10 cellular contexts compared by ENCODE assay signal in genomic region chr16:8655184-8655717, GRCh38. TPM values are rescaled to one million over a fixed set of nuclear protein-coding genes. Genes with fewer than 3 reads are reported as not detected.
A peak's percentile ranks its signal among the peaks of the same experiment; 100 is the strongest.
DNase-seq lines count a peak whose midpoint lies in the region; ATAC-seq, FAIRE-seq and TF ChIP-seq lines count a peak whose summit lies in the region.
"Had no signal": no experiment of that assay in that cellular context is flagged by ENCODE, and none has a peak within 500 bp of the region (broad histone marks: within the 10 kb centered on the region; RNA-seq: fewer than 3 reads in every experiment).

No MANE protein-coding gene starts in this region.

- H3K4me1 Mint-ChIP-seq in activated CD8-positive, alpha-beta T cell treated with anti-CD3 and anti-CD28 coated beads for 36 hours (ENCODE audit: low read depth): peaks cover 13% of the 10 kb centered on the region
- H3K4me1 Mint-ChIP-seq: natural killer cell had no signal

- H3K36me3 Mint-ChIP-seq in activated CD8-positive, alpha-beta T cell treated with anti-CD3 and anti-CD28 coated beads for 36 hours (ENCODE audit: low read depth): no peaks in the 10 kb centered on the region
- H3K36me3 Mint-ChIP-seq: natural killer cell had no signal

- TF ChIP-seq POLR2A in tibial nerve (IDR thresholded peaks at IDR 0.05): no peak

- H3K4me3 ChIP-seq in tibial nerve: no peak overlapping the region

- TF ChIP-seq RAD21 in Ishikawa (IDR thresholded peaks at IDR 0.05; ENCODE audit: low read depth): peak; percentile 50

- FAIRE-seq in frontal cortex (lab: Jason Lieb, UNC): no peak
- FAIRE-seq: TTC549 had no signal

- no peak overlapping the region for H3K4me3 Mint-ChIP-seq in activated CD8-positive, alpha-beta T cell treated with anti-CD3 and anti-CD28 coated beads for 36 hours
- H3K4me3 Mint-ChIP-seq: natural killer cell had no signal

- CTCF ChIA-PET in activated CD8-positive, alpha-beta T cell treated with anti-CD3 and anti-CD28 coated beads for 36 hours (lab: Charles Lee): interaction anchor here (1.1 to 1.6 kb wide), 4 partner anchors 10 to 142 kb away, joined by 4 to 6 read pairs (median 5); partner anchors contain the start of genes PMM2 and TMEM186

- POLR2A ChIA-PET in activated CD8-positive, alpha-beta T cell treated with anti-CD3 and anti-CD28 coated beads for 36 hours (lab: Charles Lee): interaction anchor here (0.9 kb wide), 1 partner anchor 213 kb away, joined by 3 read pairs; no protein-coding TSS in a partner anchor

- H3K36me3 ChIP-seq in tibial nerve: peaks cover 0 to 14% (median 0%) of the 10 kb centered on the region in 3 donors

- peak; percentile 3 for DNase-seq in GM04504 (ENCODE audit: low read depth)
- peak; percentile 65 for DNase-seq in activated CD8-positive, alpha-beta T cell treated with anti-CD3 and anti-CD28 coated beads for 36 hours
- DNase-seq in left colon: peak in 1 of 2 donors; percentile 53
- no peak for DNase-seq in activated gamma-delta T cell (lab: John Stamatoyannopoulos, UW)
- no peak for DNase-seq in tibial nerve (ENCODE audit: low spot score in 2 of 2)
- no peak for DNase-seq in frontal cortex (ENCODE audit: low spot score in 2 of 2)
- DNase-seq: natural killer cell had no signal

- WGBS in tibial nerve, 2 donors: 88 to 100% methylated on average over 1 of the region's 1 CpG

- no peaks in the 10 kb centered on the region for H3K9me3 Mint-ChIP-seq in activated CD8-positive, alpha-beta T cell treated with anti-CD3 and anti-CD28 coated beads for 36 hours
- H3K9me3 Mint-ChIP-seq: natural killer cell had no signal

- no peaks in the 10 kb centered on the region for H3K27me3 Mint-ChIP-seq in activated CD8-positive, alpha-beta T cell treated with anti-CD3 and anti-CD28 coated beads for 36 hours

- TF ChIP-seq EP300 in Ishikawa (IDR thresholded peaks at IDR 0.05; ENCODE audit: borderline replicate concordance) (no peak), tibial nerve (IDR thresholded peaks at IDR 0.05) (no peak)

- H3K9me3 ChIP-seq in tibial nerve: no peaks in the 10 kb centered on the region

- no peaks in the 10 kb centered on the region for H3K27me3 ChIP-seq in tibial nerve

- intact Hi-C loops in activated CD8-positive, alpha-beta T cell treated with anti-CD3 and anti-CD28 coated beads for 36 hours (cut with micrococcal nuclease): loop anchor here (5.0 kb wide), 3 partner anchors 88 to 227 kb away; partner anchors contain the start of genes LITAFD, PMM2 and TMEM186
- intact Hi-C loops in left colon (cut with DNase I, micrococcal nuclease): no loop called here

- TF ChIP-seq CTCF in activated CD8-positive, alpha-beta T cell treated with anti-CD3 and anti-CD28 coated beads for 36 hours (IDR thresholded peaks at IDR 0.05): peak; percentile 33
- peak in 1 of 5 experiments; percentile 22 for TF ChIP-seq CTCF in tibial nerve (IDR thresholded peaks at IDR 0.05)

- ATAC-seq in GM19463 (IDR thresholded peaks at IDR 0.05; ENCODE audit: unreplicated experiment) (peak; percentile 79), left colon (peak; percentile 83)
- ATAC-seq in activated CD8-positive, alpha-beta T cell treated with anti-CD3 and anti-CD28 coated beads for 36 hours: peak; percentile 87

- H3K27ac Mint-ChIP-seq in activated CD8-positive, alpha-beta T cell treated with anti-CD3 and anti-CD28 coated beads for 36 hours: no peak overlapping the region
- H3K27ac Mint-ChIP-seq: natural killer cell had no signal

- no peaks in the 10 kb centered on the region for H3K4me1 ChIP-seq in tibial nerve

- no peak overlapping the region for H3K27ac ChIP-seq in tibial nerve

TF ChIP-seq in Ishikawa, 13 proteins besides CTCF, POLR2A, EP300 and RAD21:
- TF ChIP-seq YY1 (IDR thresholded peaks at IDR 0.05; ENCODE audit: low read depth) (no peak), TCF12 (IDR thresholded peaks at IDR 0.05; ENCODE audit: low read depth) (no peak), CREB1 (IDR thresholded peaks at IDR 0.05; ENCODE audit: low read depth) (no peak), TAF1 (IDR thresholded peaks at IDR 0.05; ENCODE audit: low read depth) (no peak), TEAD4 (IDR thresholded peaks at IDR 0.05) (no peak), NFIC (IDR thresholded peaks at IDR 0.05) (no peak), USF1 (IDR thresholded peaks at IDR 0.05) (no peak), MAX (IDR thresholded peaks at IDR 0.05) (no peak), CEBPB (IDR thresholded peaks at IDR 0.05) (no peak)

RNA-seq across cellular contexts. Expression of gene ABAT, which starts 19.2 kb away (rescaled TPM):
- total RNA-seq in activated CD8-positive, alpha-beta T cell treated with anti-CD3 and anti-CD28 coated beads for 36 hours: 1 to 10 TPM; 5.1 TPM
- total RNA-seq in left colon (10 to 100 TPM in 1 of 2 donors, 1 to 10 TPM in 1; 9.2 to 24.2 TPM), tibial nerve (10 to 100 TPM in 3 of 4 donors, 1 to 10 TPM in 1; 9.6 to 24.0 (median 21.3) TPM), frontal cortex (110 TPM)

RNA-seq across cellular contexts. Expression of gene METTL22, which starts 33.8 kb away (rescaled TPM):
- total RNA-seq in activated CD8-positive, alpha-beta T cell treated with anti-CD3 and anti-CD28 coated beads for 36 hours: 10 to 100 TPM; 31.7 to 31.9 TPM
- total RNA-seq in left colon (10 to 100 TPM; 25.4 to 35.7 TPM), tibial nerve (10 to 100 TPM; 34.3 to 69.5 (median 46.6) TPM), frontal cortex (7.7 TPM)

Comparison
In these comparisons a context has a peak if more than half of its experiments do, and no peak if none do; other contexts are left out.
1. DNase-seq: peak in GM04504 (single experiment) and activated CD8-positive, alpha-beta T cell treated with anti-CD3 and anti-CD28 coated beads for 36 hours (single experiment); none in activated gamma-delta T cell (single experiment), tibial nerve (0 of 2) and frontal cortex (0 of 2).
2. Peak in every context shown above with its lines, with median percentiles within 50 percentile points of each other: ATAC-seq.